28 cellular contexts compared by ENCODE assay signal in the genomic region with DNA sequence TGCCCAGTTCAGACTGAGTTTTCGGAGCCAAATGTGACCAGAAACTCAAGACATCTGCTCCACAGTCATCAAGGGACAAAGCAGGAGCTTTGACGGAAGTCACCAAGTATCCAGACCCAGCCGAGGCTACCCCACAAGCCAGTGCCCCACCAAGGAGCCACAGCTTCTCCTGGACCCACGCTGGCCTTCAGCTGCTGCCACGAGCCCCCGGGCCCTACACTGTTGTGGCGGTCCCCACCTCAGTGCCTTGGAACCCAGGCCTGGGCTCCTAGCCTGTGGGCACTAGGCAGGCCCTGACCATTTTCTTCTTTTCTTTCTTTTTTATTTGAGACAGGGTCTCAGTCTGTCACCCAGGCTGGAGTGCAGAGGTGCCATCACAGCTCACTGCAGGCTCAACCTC.
DNase-seq lines count a peak whose midpoint lies in the region; ATAC-seq, FAIRE-seq and TF ChIP-seq lines count a peak whose summit lies in the region.
"Had no signal": no experiment of that assay in that cellular context is flagged by ENCODE, and none has a peak within 500 bp of the region (broad histone marks: within the 10 kb centered on the region; RNA-seq: fewer than 3 reads in every experiment).

No MANE protein-coding gene starts in this region.

- H3K27me3 ChIP-seq in right cardiac atrium (ENCODE audit: control insufficient read depth, insufficient read depth) (no peaks in the 10 kb centered on the region), sigmoid colon (peaks cover 8 to 64% (median 30%) of the 10 kb centered on the region in 3 donors)

- no peaks in the 10 kb centered on the region for H3K4me1 Mint-ChIP-seq in CD14-positive monocyte
- H3K4me1 Mint-ChIP-seq: IgD-negative memory B cell had no signal

- peaks cover 31 to 43% (median 34%) of the 10 kb centered on the region in 7 donors for H3K9me3 Mint-ChIP-seq in CD14-positive monocyte

- no peak for ATAC-seq in Right ventricle myocardium inferior
- no peak for ATAC-seq in right cardiac atrium
- ATAC-seq: CD8-positive, alpha-beta T cell had no signal

- H3K27ac ChIP-seq in right cardiac atrium (ENCODE audit: low read length) = no peak overlapping the region
- no peak overlapping the region for H3K27ac ChIP-seq in kidney (ENCODE audit: low read depth in 2 of 2, low read length in 2 of 2)
- no peak overlapping the region for H3K27ac ChIP-seq in sigmoid colon
- H3K27ac ChIP-seq: HL-60, KMS-11, PC-9, SK-N-MC had no signal

- no peak overlapping the region for H3K4me3 Mint-ChIP-seq in CD14-positive monocyte
- H3K4me3 Mint-ChIP-seq: CD8-positive, alpha-beta T cell; IgD-negative memory B cell had no signal

- TF ChIP-seq EP300 in sigmoid colon (IDR thresholded peaks at IDR 0.05) = no peak

- TF ChIP-seq CTCF in CD14-positive monocyte (IDR thresholded peaks at IDR 0.05) (no peak), kidney (IDR thresholded peaks at IDR 0.05; ENCODE audit: borderline replicate concordance, extremely low read depth, insufficient read depth) (no peak), sigmoid colon (IDR thresholded peaks at IDR 0.05) (no peak)

- FAIRE-seq in kidney (lab: Jason Lieb, UNC) = no peak
- FAIRE-seq: A204.1, GM12891 had no signal

- H3K36me3 ChIP-seq in kidney (ENCODE audit: control insufficient read depth in 1 of 2, insufficient read depth in 2 of 2, low read length in 2 of 2) (no peaks in the 10 kb centered on the region), sigmoid colon (no peaks in the 10 kb centered on the region)

- H3K9ac ChIP-seq in kidney (ENCODE audit: low read length in 2 of 2) = no peak overlapping the region
- H3K9ac ChIP-seq: KMS-11 had no signal

- H3K27me3 Mint-ChIP-seq in CD14-positive monocyte (ENCODE audit: low read depth in 3 of 3) = peaks cover 6 to 12% (median 11%) of the 10 kb centered on the region in 3 donors

- H3K4me1 ChIP-seq in right cardiac atrium (ENCODE audit: control insufficient read depth, insufficient read depth, low read length) (no peaks in the 10 kb centered on the region), kidney (ENCODE audit: control insufficient read depth in 1 of 2, insufficient read depth in 1 of 2, low read depth in 1 of 2, low read length in 2 of 2) (no peaks in the 10 kb centered on the region), sigmoid colon (no peaks in the 10 kb centered on the region)

- no peaks in the 10 kb centered on the region for H3K36me3 Mint-ChIP-seq in CD14-positive monocyte
- H3K36me3 Mint-ChIP-seq: IgD-negative memory B cell had no signal

- 81% methylated on average over 7 of the region's 7 CpGs for WGBS in right cardiac atrium
- 82 to 88% methylated on average over 7 of the region's 7 CpGs for WGBS in sigmoid colon, 2 donors

- DNase-seq in Right ventricle myocardium inferior (ENCODE audit: missing footprints) (peak; percentile 26), right cardiac atrium (no peak), CD14-positive monocyte (ENCODE audit: low spot score) (peak; percentile 36), kidney (peak; percentile 47), sigmoid colon (peak; percentile 37), COLO829 (ENCODE audit: low spot score) (no peak), dedifferentiated amniotic fluid mesenchymal stem cell (ENCODE audit: extremely low spot score) (no peak)
- DNase-seq: C1 segment of cervical spinal cord, DMS 273 treated with DMSO at 0.1 percent for 48 hours, DMS79, EL, GDM1, GOT3, HCEC 1CT, MM.1S, NCI-H2029, NCI-H446, NCI-H524 treated with DMSO at 0.1 percent for 48 hours, PC-9, RPMI8226, SIG-M5 had no signal

- H3K9me3 ChIP-seq in right cardiac atrium (ENCODE audit: control insufficient read depth, low read length) (no peaks in the 10 kb centered on the region), kidney (ENCODE audit: control insufficient read depth in 1 of 2, low read length in 2 of 2) (peaks cover 7 to 15% of the 10 kb centered on the region in 2 donors), sigmoid colon (peaks cover 4 to 12% (median 8%) of the 10 kb centered on the region in 4 donors)

- intact Hi-C loops in Right ventricle myocardium inferior (cut with DNase I) = no loop called here
- intact Hi-C loops in right cardiac atrium (cut with DNase I) = no loop called here
- intact Hi-C loops in CD14-positive monocyte (cut with micrococcal nuclease) = no loop called here
- intact Hi-C loops in kidney (cut with DNase I) = no loop called here
- intact Hi-C loops in sigmoid colon (cut with DNase I) = no loop called here

- no peak overlapping the region for H3K4me3 ChIP-seq in right cardiac atrium (ENCODE audit: low read length)
- no peak overlapping the region for H3K4me3 ChIP-seq in kidney (ENCODE audit: low read length in 2 of 2)
- H3K4me3 ChIP-seq in sigmoid colon = no peak overlapping the region
- H3K4me3 ChIP-seq: PC-9, SK-N-MC had no signal

- no peak overlapping the region for H3K27ac Mint-ChIP-seq in CD14-positive monocyte
- H3K27ac Mint-ChIP-seq: CD8-positive, alpha-beta T cell; IgD-negative memory B cell had no signal

- no peak for TF ChIP-seq POLR2A in sigmoid colon (IDR thresholded peaks at IDR 0.05)

Comparison
In these comparisons a context has a peak if more than half of its experiments do, and no peak if none do; other contexts are left out.
1. DNase-seq: peak in Right ventricle myocardium inferior (single experiment), CD14-positive monocyte (single experiment), kidney (single experiment) and sigmoid colon (single experiment); none in right cardiac atrium (0 of 3), COLO829 (single experiment) and dedifferentiated amniotic fluid mesenchymal stem cell (single experiment).